In genomic region chr7:29289156-29290021, GRCh38 we compare ENCODE assay signal across 1 cellular context.
TF ChIP-seq lines count a peak whose summit lies in the region.

No MANE protein-coding gene starts in this region.

TF ChIP-seq in GM23338, 12 proteins besides CTCF, POLR2A, EP300 and RAD21 (continued from another document):
- no peak for TF ChIP-seq JUNB (IDR thresholded peaks at IDR 0.05; ENCODE audit: unreplicated experiment)
- no peak for TF ChIP-seq EZH2phosphoT487 (IDR thresholded peaks at IDR 0.05; ENCODE audit: unreplicated experiment)
- no peak for TF ChIP-seq EZH2 (IDR thresholded peaks at IDR 0.05; ENCODE audit: low read depth, unreplicated experiment)
- no peak for TF ChIP-seq POLR2AphosphoS5 (IDR thresholded peaks at IDR 0.05; ENCODE audit: low read depth)
- no peak for TF ChIP-seq CREB1 (CRISPR knock-in tag; IDR thresholded peaks at IDR 0.05; ENCODE audit: low read depth)
- TF ChIP-seq ETS1 (IDR thresholded peaks at IDR 0.05) = no peak
- TF ChIP-seq STAT1 (IDR thresholded peaks at IDR 0.05; ENCODE audit: unreplicated experiment) = no peak
